Comparison of ENCODE assay signal across 1 cellular context in genomic region chr14:89576132-89576923, GRCh38.
A peak's percentile ranks its signal among the peaks of the same experiment; 100 is the strongest.
TF ChIP-seq lines count a peak whose summit lies in the region.

No MANE protein-coding gene starts in this region.

TF ChIP-seq in HEK293, 187 proteins besides CTCF, POLR2A, EP300 and RAD21 (continued from another document and continues in another):
- TF ChIP-seq ZNF146 (tag by site-specific recombination; IDR thresholded peaks at IDR 0.05), result no peak
- no peak for TF ChIP-seq GLIS2 (tag by site-specific recombination; IDR thresholded peaks at IDR 0.05)
- no peak for TF ChIP-seq ZNF311 (tag by site-specific recombination; IDR thresholded peaks at IDR 0.05; ENCODE audit: borderline replicate concordance)
- no peak for TF ChIP-seq ZNF148 (tag by site-specific recombination; IDR thresholded peaks at IDR 0.05; ENCODE audit: borderline replicate concordance)
- TF ChIP-seq KLF8 (tag by site-specific recombination; IDR thresholded peaks at IDR 0.05), result no peak
- TF ChIP-seq ZNF776 (tag by site-specific recombination; IDR thresholded peaks at IDR 0.05; ENCODE audit: borderline replicate concordance), result no peak
- TF ChIP-seq ZNF423 (tag by site-specific recombination; IDR thresholded peaks at IDR 0.05), result no peak
- TF ChIP-seq SP2 (tag by site-specific recombination; IDR thresholded peaks at IDR 0.05), result peak; percentile 37; the same call in 1 of the 2 replicates
- no peak for TF ChIP-seq ZNF629 (tag by site-specific recombination; IDR thresholded peaks at IDR 0.05)
- TF ChIP-seq ZNF114 (tag by site-specific recombination; IDR thresholded peaks at IDR 0.05), result no peak
- no peak for TF ChIP-seq ZNF274 (IDR thresholded peaks at IDR 0.05; ENCODE audit: low read length)
- no peak for TF ChIP-seq ZNF274 (tag by site-specific recombination; IDR thresholded peaks at IDR 0.05; ENCODE audit: borderline replicate concordance)
- no peak for TF ChIP-seq ZNF266 (tag by site-specific recombination; IDR thresholded peaks at IDR 0.05; ENCODE audit: low read depth)
- no peak for TF ChIP-seq YY2 (tag by site-specific recombination; IDR thresholded peaks at IDR 0.05)
- TF ChIP-seq AEBP2 (tag by site-specific recombination; IDR thresholded peaks at IDR 0.05; ENCODE audit: borderline replicate concordance), result no peak
- TF ChIP-seq ZNF768 (tag by site-specific recombination; IDR thresholded peaks at IDR 0.05), result no peak
- no peak for TF ChIP-seq ZNF140 (tag by site-specific recombination; IDR thresholded peaks at IDR 0.05)
- TF ChIP-seq ZBTB6 (tag by site-specific recombination; IDR thresholded peaks at IDR 0.05), result no peak
- TF ChIP-seq ZNF426 (tag by site-specific recombination; IDR thresholded peaks at IDR 0.05), result no peak
- TF ChIP-seq ZNF391 (tag by site-specific recombination; IDR thresholded peaks at IDR 0.05; ENCODE audit: borderline replicate concordance, low read depth), result no peak
- no peak for TF ChIP-seq ZNF324 (tag by site-specific recombination; IDR thresholded peaks at IDR 0.05)
- TF ChIP-seq ZNF549 (tag by site-specific recombination; IDR thresholded peaks at IDR 0.05), result no peak
- TF ChIP-seq MEIS1 (CRISPR knock-in tag; IDR thresholded peaks at IDR 0.05; ENCODE audit: borderline replicate concordance), result no peak
- TF ChIP-seq REPIN1 (tag by site-specific recombination; IDR thresholded peaks at IDR 0.05; ENCODE audit: low read depth), result no peak
- TF ChIP-seq ZNF2 (tag by site-specific recombination; IDR thresholded peaks at IDR 0.05), result no peak
- no peak for TF ChIP-seq ZNF473 (tag by site-specific recombination; IDR thresholded peaks at IDR 0.05)
- TF ChIP-seq ZBTB11 (tag by site-specific recombination; conservative IDR thresholded peaks at IDR 0.05; ENCODE audit: low read depth), result 0 out of 2 replicates have a peak, but pooled peaks have one; percentile 16
- TF ChIP-seq ZNF174 (tag by site-specific recombination; IDR thresholded peaks at IDR 0.05), result no peak
- 0 out of 2 replicates have a peak, but pooled peaks have one; percentile 15 for TF ChIP-seq ZNF580 (tag by site-specific recombination; IDR thresholded peaks at IDR 0.05)
- no peak for TF ChIP-seq ZNF18 (tag by site-specific recombination; IDR thresholded peaks at IDR 0.05)
- no peak for TF ChIP-seq ELK4 (IDR thresholded peaks at IDR 0.05; ENCODE audit: borderline replicate concordance, low read depth, low read length)
- no peak; the same call in 1 of the 2 replicates for TF ChIP-seq KLF17 (tag by site-specific recombination; IDR thresholded peaks at IDR 0.05)
- no peak for TF ChIP-seq KLF10 (tag by site-specific recombination; IDR thresholded peaks at IDR 0.05)
- peak; percentile 40; the same call in 1 of the 2 replicates for TF ChIP-seq SP3 (tag by site-specific recombination; IDR thresholded peaks at IDR 0.05)
- TF ChIP-seq ZNF488 (tag by site-specific recombination; IDR thresholded peaks at IDR 0.05), result no peak
- TF ChIP-seq ZNF292 (tag by site-specific recombination; IDR thresholded peaks at IDR 0.05; ENCODE audit: borderline replicate concordance, low read depth), result no peak
- TF ChIP-seq ZFP69B (tag by site-specific recombination; IDR thresholded peaks at IDR 0.05), result no peak
- TF ChIP-seq ZNF416 (tag by site-specific recombination; IDR thresholded peaks at IDR 0.05), result no peak
- no peak for TF ChIP-seq ZNF366 (tag by site-specific recombination; conservative IDR thresholded peaks at IDR 0.05)
- TF ChIP-seq YY1 (tag by site-specific recombination; IDR thresholded peaks at IDR 0.05), result no peak
- TF ChIP-seq ZNF692 (tag by site-specific recombination; IDR thresholded peaks at IDR 0.05), result no peak
- no peak for TF ChIP-seq GFI1B (tag by site-specific recombination; IDR thresholded peaks at IDR 0.05)
- TF ChIP-seq ZNF830 (tag by site-specific recombination; IDR thresholded peaks at IDR 0.05; ENCODE audit: low read depth), result no peak
- no peak for TF ChIP-seq ZNF548 (tag by site-specific recombination; IDR thresholded peaks at IDR 0.05)
- TF ChIP-seq ZFHX2 (tag by site-specific recombination; conservative IDR thresholded peaks at IDR 0.05), result no peak
- TF ChIP-seq ZNF23 (tag by site-specific recombination; IDR thresholded peaks at IDR 0.05; ENCODE audit: borderline replicate concordance), result no peak
- TF ChIP-seq ZNF521 (tag by site-specific recombination; IDR thresholded peaks at IDR 0.05), result no peak
- TF ChIP-seq ZNF501 (tag by site-specific recombination; IDR thresholded peaks at IDR 0.05), result no peak
- TF ChIP-seq OSR2 (tag by site-specific recombination; IDR thresholded peaks at IDR 0.05), result peak; percentile 73
- TF ChIP-seq SP7 (tag by site-specific recombination; IDR thresholded peaks at IDR 0.05), result peak; percentile 43; the same call in 1 of the 2 replicates
- TF ChIP-seq ZNF394 (tag by site-specific recombination; IDR thresholded peaks at IDR 0.05; ENCODE audit: borderline replicate concordance), result no peak
- peak; percentile 75 for TF ChIP-seq ZBTB20 (tag by site-specific recombination; IDR thresholded peaks at IDR 0.05)
